In genomic region chr3:52198643-52199608, GRCh38 we compare ENCODE assay signal across 6 cellular contexts. TPM values are rescaled to one million over a fixed set of nuclear protein-coding genes. Genes with fewer than 3 reads are reported as not detected.
DNase-seq lines count a peak whose midpoint lies in the region; ATAC-seq, FAIRE-seq and TF ChIP-seq lines count a peak whose summit lies in the region.

No MANE protein-coding gene starts in this region.

- TF ChIP-seq EP300 in HepG2 (IDR thresholded peaks at IDR 0.05; ENCODE audit: low read depth in 2 of 2, low read length in 2 of 2), result no peak
- no peak for TF ChIP-seq EP300 in HepG2 (CRISPR knock-in tag; IDR thresholded peaks at IDR 0.05; ENCODE audit: borderline replicate concordance)

- TF ChIP-seq CTCF in WERI-Rb-1 (IDR thresholded peaks at IDR 0.05; ENCODE audit: low read depth, low read length) (no peak), HepG2 (CRISPR knock-in tag; IDR thresholded peaks at IDR 0.05) (no peak)

- CTCF ChIA-PET in HepG2 (lab: Yijun Ruan, JAX; ENCODE audit: low intra/inter-chr PET ratio, low total read pairs), result no interaction called here

- H3K9ac ChIP-seq in BLaER1 treated with 17β-estradiol and CSF1 and Interleukin-3, amounts not matched to agents 10 nM and 100 nM, result peak overlapping the region; percentile 90 to 98 (median 93)
- peak overlapping the region; percentile 88 for H3K9ac ChIP-seq in HepG2 (ENCODE audit: insufficient read depth, low read depth, low read length)

- peak overlapping the region; percentile 84 to 100 (median 94) for H3K4me3 ChIP-seq in BLaER1 treated with 17β-estradiol and CSF1 and Interleukin-3, amounts not matched to agents 10 nM and 100 nM
- H3K4me3 ChIP-seq in WERI-Rb-1 (ENCODE audit: low read depth, low read length) (peak overlapping the region; percentile 80), HepG2 (replicated peaks in 1 of 3; ENCODE audit: insufficient read depth in 1 of 3, low read depth in 2 of 3, low read length in 3 of 3) (peak overlapping the region; percentile 86 to 94 (median 90))

- H4K20me1 ChIP-seq in BLaER1 treated with 17β-estradiol and CSF1 and Interleukin-3, amounts not matched to agents 10 nM and 100 nM, result peaks cover 0 to 47% (median 14%) of the 10 kb centered on the region in 11 experiments; a peak in 12 of 22 replicates
- H4K20me1 ChIP-seq in HepG2 (ENCODE audit: insufficient read depth, low read length), result no peaks in the 10 kb centered on the region

- POLR2A ChIA-PET in HepG2 (lab: Yijun Ruan, JAX), result interaction anchor here (4.3 kb wide), 1 partner anchor 22 kb away, joined by 24 read pairs; no protein-coding TSS in a partner anchor

- H3K4me2 ChIP-seq in BLaER1 treated with 17β-estradiol and CSF1 and Interleukin-3, amounts not matched to agents 10 nM and 100 nM, result peak overlapping the region; percentile 91 to 98 (median 95)
- H3K4me2 ChIP-seq in HepG2 (ENCODE audit: low read depth, low read length), result peak overlapping the region; percentile 90

- no peaks in the 10 kb centered on the region for H3K9me3 ChIP-seq in BLaER1 treated with 17β-estradiol and CSF1 and Interleukin-3, amounts not matched to agents 10 nM and 100 nM (replicated peaks in 1 of 11)
- no peaks in the 10 kb centered on the region for H3K9me3 ChIP-seq in WERI-Rb-1 (ENCODE audit: severe bottlenecking)
- no peaks in the 10 kb centered on the region for H3K9me3 ChIP-seq in HepG2 (ENCODE audit: low read length)

- in situ Hi-C loops in HepG2 (cut with HindIII; ENCODE audit: extremely low pct_ligation_motif_present, low pct_unique_long_range_greater_than_20kb), result no loop called here

- no peak for ATAC-seq in HepG2

- intact Hi-C loops in HepG2 (cut with micrococcal nuclease; ENCODE audit: unreplicated experiment), result loop anchor here (1.0 kb wide), 1 partner anchor 11 kb away; no protein-coding TSS in a partner anchor

- no peak for TF ChIP-seq POLR2A in HepG2 (IDR thresholded peaks at IDR 0.05; ENCODE audit: insufficient read depth in 1 of 2, low read depth in 2 of 2, low read length in 2 of 2)

- no peak for TF ChIP-seq RAD21 in HepG2 (CRISPR knock-in tag; IDR thresholded peaks at IDR 0.05)

- FAIRE-seq in HepG2 (lab: Jason Lieb, UNC), result no peak

- DNase-seq in WERI-Rb-1, result no peak
- no peak for DNase-seq in HepG2 (ENCODE audit: low spot score)
- no peak for DNase-seq in medulla oblongata (ENCODE audit: extremely low spot score)
- DNase-seq in epidermal melanocyte (ENCODE audit: insufficient read length, low spot score), result no peak
- DNase-seq in NCI-H2029 treated with DMSO at 0.1 percent for 48 hours (lab: John Stamatoyannopoulos, UW), result no peak

- peaks cover 44 to 91% (median 82%) of the 10 kb centered on the region in 10 experiments for H3K4me1 ChIP-seq in BLaER1 treated with 17β-estradiol and CSF1 and Interleukin-3, amounts not matched to agents 10 nM and 100 nM
- peaks cover 67% of the 10 kb centered on the region for H3K4me1 ChIP-seq in HepG2 (ENCODE audit: insufficient read depth, low read length)

- H3K36me3 ChIP-seq in BLaER1 treated with 17β-estradiol and CSF1 and Interleukin-3, amounts not matched to agents 10 nM and 100 nM, result peaks cover 28 to 50% (median 49%) of the 10 kb centered on the region in 11 experiments
- peaks cover 19% of the 10 kb centered on the region for H3K36me3 ChIP-seq in WERI-Rb-1
- H3K36me3 ChIP-seq in HepG2 (replicated peaks in 1 of 2; ENCODE audit: control insufficient read depth in 1 of 2, insufficient read depth in 2 of 2, low read length in 2 of 2), result peaks cover 6 to 30% of the 10 kb centered on the region in 2 experiments

- H3K79me2 ChIP-seq in HepG2 (ENCODE audit: insufficient read depth, low read length), result peaks cover 11% of the 10 kb centered on the region

- 52% methylated on average over 13 of the region's 14 CpGs for WGBS in HepG2 (ENCODE audit: low lambda C conversion rate)

- H2AFZ ChIP-seq in HepG2 (ENCODE audit: low read length), result no peak overlapping the region

- no peaks in the 10 kb centered on the region for H3K27me3 ChIP-seq in BLaER1 treated with 17β-estradiol and CSF1 and Interleukin-3, amounts not matched to agents 10 nM and 100 nM
- H3K27me3 ChIP-seq in WERI-Rb-1 (ENCODE audit: insufficient read depth, low read depth, severe bottlenecking) (no peaks in the 10 kb centered on the region), HepG2 (ENCODE audit: control insufficient read depth in 1 of 2, insufficient read depth in 2 of 2, low read length in 2 of 2) (0 out of 5 replicates have a peak, but pooled peaks cover 0 to 5% of the 10 kb centered on the region in 2 experiments)

- H3K27ac ChIP-seq in BLaER1 treated with 17β-estradiol and CSF1 and Interleukin-3, amounts not matched to agents 10 nM and 100 nM, result peak overlapping the region; percentile 80 to 95 (median 92)
- H3K27ac ChIP-seq in WERI-Rb-1 (peak overlapping the region; percentile 82), HepG2 (ENCODE audit: extremely low read length, insufficient read depth, low read length) (peak overlapping the region; percentile 57)

- no TSS peak for BruUV-seq in HepG2 (replicated peaks; lab: Mats Ljungman, UMichigan)

RNA-seq across cellular contexts. Expression of gene ALAS1, which starts 1.0 kb away (rescaled TPM):
- 36.0 and 40.2 TPM in 2 replicates for total RNA-seq in HepG2 (2016; rRNA removed; fragmentation: Illumina TruSeq; extraction: Trizol)
- 9.6 and 11.6 TPM in 2 replicates for total RNA-seq in HepG2 (2016; cell fraction: cytosol; rRNA removed; fragmentation: Illumina TruSeq; extraction: Trizol; ENCODE audit: low read depth)
- 33.6 and 35.3 TPM in 2 replicates for total RNA-seq in HepG2 (2016; cell fraction: insoluble cytoplasmic fraction; rRNA removed; fragmentation: Illumina TruSeq; extraction: Trizol)
- total RNA-seq in HepG2 (2016; cell fraction: membrane; rRNA removed; fragmentation: Illumina TruSeq; extraction: Trizol), result 14.0 and 14.5 TPM in 2 replicates
- 16.9 and 18.1 TPM in 2 replicates for total RNA-seq in HepG2 (2016; cell fraction: nucleus; rRNA removed; fragmentation: Illumina TruSeq; extraction: Trizol)
- 39.0 and 43.2 TPM in 2 replicates for polyA plus RNA-seq in HepG2 (2011; rRNA removed)
- 41.2 and 50.6 TPM in 2 replicates for polyA plus RNA-seq in HepG2 (2011; cell fraction: cytosol; rRNA removed)
- polyA plus RNA-seq in HepG2 (2011; cell fraction: nucleus; rRNA removed), result 30.0 and 30.9 TPM in 2 replicates
- polyA plus RNA-seq in HepG2 (2012), result 19.8 and 27.7 TPM in 2 replicates
- 3.9 and 4.3 TPM in 2 replicates for polyA plus RNA-seq in HepG2 (2016; cell fraction: cytosol; fragmentation: Illumina TruSeq; extraction: Trizol; ENCODE audit: low read depth)
- 27.6 and 42.4 TPM in 2 replicates for polyA plus RNA-seq in HepG2 (2016; cell fraction: insoluble cytoplasmic fraction; fragmentation: Illumina TruSeq; extraction: Trizol; ENCODE audit: low read depth)
- 6.8 and 7.1 TPM in 2 replicates for polyA plus RNA-seq in HepG2 (2016; cell fraction: membrane; fragmentation: Illumina TruSeq; extraction: Trizol; ENCODE audit: low read depth)
- polyA plus RNA-seq in HepG2 (2016; cell fraction: nucleus; fragmentation: Illumina TruSeq; extraction: Trizol; ENCODE audit: insufficient read depth, low read depth), result 26.7 and 30.3 TPM in 2 replicates
- polyA minus RNA-seq in HepG2 (2011; rRNA and poly(A)+ RNA removed; ENCODE audit: low replicate concordance), result 49.6 and 54.7 TPM in 2 replicates
- polyA minus RNA-seq in HepG2 (2011; cell fraction: cytosol; rRNA and poly(A)+ RNA removed), result 23.9 and 26.4 TPM in 2 replicates
- 17.3 and 19.0 TPM in 2 replicates for polyA minus RNA-seq in HepG2 (2011; cell fraction: nucleus; rRNA and poly(A)+ RNA removed)

RNA-seq across cellular contexts. Expression of gene TLR9, which starts 26.5 kb away (rescaled TPM):
- not detected in 2 replicates for total RNA-seq in HepG2 (2016; rRNA removed; fragmentation: Illumina TruSeq; extraction: Trizol)
- not detected in 2 replicates for total RNA-seq in HepG2 (2016; cell fraction: cytosol; rRNA removed; fragmentation: Illumina TruSeq; extraction: Trizol; ENCODE audit: low read depth)
- not detected in 2 replicates for total RNA-seq in HepG2 (2016; cell fraction: insoluble cytoplasmic fraction; rRNA removed; fragmentation: Illumina TruSeq; extraction: Trizol)
- not detected in 2 replicates for total RNA-seq in HepG2 (2016; cell fraction: membrane; rRNA removed; fragmentation: Illumina TruSeq; extraction: Trizol)
- total RNA-seq in HepG2 (2016; cell fraction: nucleus; rRNA removed; fragmentation: Illumina TruSeq; extraction: Trizol), result not detected in 2 replicates
- polyA plus RNA-seq in HepG2 (2011; rRNA removed), result 0.08 TPM in 1 of 2 replicates, not detected in the other
- 0.01 TPM in 2 replicates for polyA plus RNA-seq in HepG2 (2011; cell fraction: cytosol; rRNA removed)
- polyA plus RNA-seq in HepG2 (2011; cell fraction: nucleus; rRNA removed), result 0.88 and 0.95 TPM in 2 replicates
- 0.31 TPM in 1 of 2 replicates, not detected in the other for polyA plus RNA-seq in HepG2 (2012)
- not detected in 2 replicates for polyA plus RNA-seq in HepG2 (2016; cell fraction: cytosol; fragmentation: Illumina TruSeq; extraction: Trizol; ENCODE audit: low read depth)
- not detected in 2 replicates for polyA plus RNA-seq in HepG2 (2016; cell fraction: insoluble cytoplasmic fraction; fragmentation: Illumina TruSeq; extraction: Trizol; ENCODE audit: low read depth)
- polyA plus RNA-seq in HepG2 (2016; cell fraction: membrane; fragmentation: Illumina TruSeq; extraction: Trizol; ENCODE audit: low read depth), result not detected in 2 replicates
- polyA plus RNA-seq in HepG2 (2016; cell fraction: nucleus; fragmentation: Illumina TruSeq; extraction: Trizol; ENCODE audit: insufficient read depth, low read depth), result not detected in 2 replicates
- polyA minus RNA-seq in HepG2 (2011; rRNA and poly(A)+ RNA removed; ENCODE audit: low replicate concordance), result 0.14 TPM in 1 of 2 replicates, not detected in the other
- polyA minus RNA-seq in HepG2 (2011; cell fraction: cytosol; rRNA and poly(A)+ RNA removed), result not detected in 2 replicates
- 0.25 and 0.26 TPM in 2 replicates for polyA minus RNA-seq in HepG2 (2011; cell fraction: nucleus; rRNA and poly(A)+ RNA removed)

RNA-seq across cellular contexts. Expression of gene TWF2, which starts 40.0 kb away (rescaled TPM):
- 45.5 and 49.1 TPM in 2 replicates for total RNA-seq in HepG2 (2016; rRNA removed; fragmentation: Illumina TruSeq; extraction: Trizol)
- 9.3 and 10.4 TPM in 2 replicates for total RNA-seq in HepG2 (2016; cell fraction: cytosol; rRNA removed; fragmentation: Illumina TruSeq; extraction: Trizol; ENCODE audit: low read depth)
- 46.7 and 47.5 TPM in 2 replicates for total RNA-seq in HepG2 (2016; cell fraction: insoluble cytoplasmic fraction; rRNA removed; fragmentation: Illumina TruSeq; extraction: Trizol)
- total RNA-seq in HepG2 (2016; cell fraction: membrane; rRNA removed; fragmentation: Illumina TruSeq; extraction: Trizol), result 18.1 and 19.8 TPM in 2 replicates
- 19.0 and 20.5 TPM in 2 replicates for total RNA-seq in HepG2 (2016; cell fraction: nucleus; rRNA removed; fragmentation: Illumina TruSeq; extraction: Trizol)
- polyA plus RNA-seq in HepG2 (2011; rRNA removed), result 108 and 123 TPM in 2 replicates
- polyA plus RNA-seq in HepG2 (2011; cell fraction: cytosol; rRNA removed), result 139 and 201 TPM in 2 replicates
- 105 and 112 TPM in 2 replicates for polyA plus RNA-seq in HepG2 (2011; cell fraction: nucleus; rRNA removed)
- 63.2 and 85.2 TPM in 2 replicates for polyA plus RNA-seq in HepG2 (2012)
- 10.6 and 11.3 TPM in 2 replicates for polyA plus RNA-seq in HepG2 (2016; cell fraction: cytosol; fragmentation: Illumina TruSeq; extraction: Trizol; ENCODE audit: low read depth)
- 55.3 and 58.3 TPM in 2 replicates for polyA plus RNA-seq in HepG2 (2016; cell fraction: insoluble cytoplasmic fraction; fragmentation: Illumina TruSeq; extraction: Trizol; ENCODE audit: low read depth)
- polyA plus RNA-seq in HepG2 (2016; cell fraction: membrane; fragmentation: Illumina TruSeq; extraction: Trizol; ENCODE audit: low read depth), result 16.1 and 16.9 TPM in 2 replicates
- polyA plus RNA-seq in HepG2 (2016; cell fraction: nucleus; fragmentation: Illumina TruSeq; extraction: Trizol; ENCODE audit: insufficient read depth, low read depth), result 37.2 and 39.4 TPM in 2 replicates
- polyA minus RNA-seq in HepG2 (2011; rRNA and poly(A)+ RNA removed; ENCODE audit: low replicate concordance), result 46.6 and 135 TPM in 2 replicates
- polyA minus RNA-seq in HepG2 (2011; cell fraction: cytosol; rRNA and poly(A)+ RNA removed), result 84.6 and 87.5 TPM in 2 replicates
- 18.5 and 25.0 TPM in 2 replicates for polyA minus RNA-seq in HepG2 (2011; cell fraction: nucleus; rRNA and poly(A)+ RNA removed)

RNA-seq across cellular contexts. Expression of gene POC1A, which starts 44.7 kb away (rescaled TPM):
- 20.0 and 22.5 TPM in 2 replicates for total RNA-seq in HepG2 (2016; rRNA removed; fragmentation: Illumina TruSeq; extraction: Trizol)
- total RNA-seq in HepG2 (2016; cell fraction: cytosol; rRNA removed; fragmentation: Illumina TruSeq; extraction: Trizol; ENCODE audit: low read depth), result 13.9 and 15.5 TPM in 2 replicates
- total RNA-seq in HepG2 (2016; cell fraction: insoluble cytoplasmic fraction; rRNA removed; fragmentation: Illumina TruSeq; extraction: Trizol), result 20.6 and 21.0 TPM in 2 replicates
- 24.6 and 24.9 TPM in 2 replicates for total RNA-seq in HepG2 (2016; cell fraction: membrane; rRNA removed; fragmentation: Illumina TruSeq; extraction: Trizol)
- total RNA-seq in HepG2 (2016; cell fraction: nucleus; rRNA removed; fragmentation: Illumina TruSeq; extraction: Trizol), result 11.2 and 11.3 TPM in 2 replicates
- polyA plus RNA-seq in HepG2 (2011; rRNA removed), result 12.6 and 14.6 TPM in 2 replicates
- polyA plus RNA-seq in HepG2 (2011; cell fraction: cytosol; rRNA removed), result 9.9 and 16.4 TPM in 2 replicates
- 9.4 and 12.5 TPM in 2 replicates for polyA plus RNA-seq in HepG2 (2011; cell fraction: nucleus; rRNA removed)
- 5.8 and 9.6 TPM in 2 replicates for polyA plus RNA-seq in HepG2 (2012)
- 18.4 and 20.8 TPM in 2 replicates for polyA plus RNA-seq in HepG2 (2016; cell fraction: cytosol; fragmentation: Illumina TruSeq; extraction: Trizol; ENCODE audit: low read depth)
- polyA plus RNA-seq in HepG2 (2016; cell fraction: insoluble cytoplasmic fraction; fragmentation: Illumina TruSeq; extraction: Trizol; ENCODE audit: low read depth), result 22.6 and 26.9 TPM in 2 replicates
- 23.5 and 25.2 TPM in 2 replicates for polyA plus RNA-seq in HepG2 (2016; cell fraction: membrane; fragmentation: Illumina TruSeq; extraction: Trizol; ENCODE audit: low read depth)
- 16.5 and 16.9 TPM in 2 replicates for polyA plus RNA-seq in HepG2 (2016; cell fraction: nucleus; fragmentation: Illumina TruSeq; extraction: Trizol; ENCODE audit: insufficient read depth, low read depth)
- polyA minus RNA-seq in HepG2 (2011; rRNA and poly(A)+ RNA removed; ENCODE audit: low replicate concordance), result 35.8 and 64.7 TPM in 2 replicates
- polyA minus RNA-seq in HepG2 (2011; cell fraction: cytosol; rRNA and poly(A)+ RNA removed), result 4.6 and 7.1 TPM in 2 replicates
- polyA minus RNA-seq in HepG2 (2011; cell fraction: nucleus; rRNA and poly(A)+ RNA removed), result 8.0 TPM in 2 replicates

RNA-seq across cellular contexts. Expression of gene PPM1M, which starts 46.6 kb away (rescaled TPM):
- 1.5 and 2.5 TPM in 2 replicates for total RNA-seq in HepG2 (2016; rRNA removed; fragmentation: Illumina TruSeq; extraction: Trizol)
- 0.91 and 1.1 TPM in 2 replicates for total RNA-seq in HepG2 (2016; cell fraction: cytosol; rRNA removed; fragmentation: Illumina TruSeq; extraction: Trizol; ENCODE audit: low read depth)
- 2.2 and 2.4 TPM in 2 replicates for total RNA-seq in HepG2 (2016; cell fraction: insoluble cytoplasmic fraction; rRNA removed; fragmentation: Illumina TruSeq; extraction: Trizol)
- total RNA-seq in HepG2 (2016; cell fraction: membrane; rRNA removed; fragmentation: Illumina TruSeq; extraction: Trizol), result 2.7 and 3.5 TPM in 2 replicates
- 2.0 and 2.1 TPM in 2 replicates for total RNA-seq in HepG2 (2016; cell fraction: nucleus; rRNA removed; fragmentation: Illumina TruSeq; extraction: Trizol)
- polyA plus RNA-seq in HepG2 (2011; rRNA removed), result 5.9 and 6.9 TPM in 2 replicates
- 4.4 and 5.2 TPM in 2 replicates for polyA plus RNA-seq in HepG2 (2011; cell fraction: cytosol; rRNA removed)
- polyA plus RNA-seq in HepG2 (2011; cell fraction: nucleus; rRNA removed), result 20.6 and 21.3 TPM in 2 replicates
- polyA plus RNA-seq in HepG2 (2012), result 4.0 and 4.5 TPM in 2 replicates
- 0.99 and 1.1 TPM in 2 replicates for polyA plus RNA-seq in HepG2 (2016; cell fraction: cytosol; fragmentation: Illumina TruSeq; extraction: Trizol; ENCODE audit: low read depth)
- polyA plus RNA-seq in HepG2 (2016; cell fraction: insoluble cytoplasmic fraction; fragmentation: Illumina TruSeq; extraction: Trizol; ENCODE audit: low read depth), result 2.0 and 2.3 TPM in 2 replicates
- polyA plus RNA-seq in HepG2 (2016; cell fraction: membrane; fragmentation: Illumina TruSeq; extraction: Trizol; ENCODE audit: low read depth), result 2.3 and 2.5 TPM in 2 replicates
- 3.6 and 4.3 TPM in 2 replicates for polyA plus RNA-seq in HepG2 (2016; cell fraction: nucleus; fragmentation: Illumina TruSeq; extraction: Trizol; ENCODE audit: insufficient read depth, low read depth)
- polyA minus RNA-seq in HepG2 (2011; rRNA and poly(A)+ RNA removed; ENCODE audit: low replicate concordance), result 8.9 and 14.9 TPM in 2 replicates
- 1.5 and 1.9 TPM in 2 replicates for polyA minus RNA-seq in HepG2 (2011; cell fraction: cytosol; rRNA and poly(A)+ RNA removed)
- polyA minus RNA-seq in HepG2 (2011; cell fraction: nucleus; rRNA and poly(A)+ RNA removed), result 2.7 and 3.7 TPM in 2 replicates
